6 cellular contexts compared by ENCODE assay signal in genomic region chr16:668519-669171, GRCh38. TPM values are rescaled to one million over a fixed set of nuclear protein-coding genes. Genes with fewer than 3 reads are reported as not detected.
DNase-seq lines count a peak whose midpoint lies in the region; ATAC-seq and TF ChIP-seq lines count a peak whose summit lies in the region.

No MANE protein-coding gene starts in this region.

- TF ChIP-seq CTCF in WERI-Rb-1 (IDR thresholded peaks at IDR 0.05; ENCODE audit: low read depth, low read length) = no peak

- ATAC-seq in GM19395 (IDR thresholded peaks at IDR 0.05; ENCODE audit: unreplicated experiment) (peak; percentile 3), left lobe of liver (peak; percentile 3)

- peak overlapping the region; percentile 88 for H3K27ac ChIP-seq in WERI-Rb-1

- no peaks in the 10 kb centered on the region for H3K27me3 ChIP-seq in WERI-Rb-1 (ENCODE audit: insufficient read depth, low read depth, severe bottlenecking)

- peak; percentile 74 for DNase-seq in WERI-Rb-1
- DNase-seq in left lobe of liver (ENCODE audit: low spot score) = no peak
- no peak for DNase-seq in SIG-M5 treated with dmso at 0.1 percent for 504 hours (lab: John Stamatoyannopoulos, UW; ENCODE audit: unreplicated experiment)
- no peak for DNase-seq in NCI-H187 (lab: John Stamatoyannopoulos, UW)
- no peak for DNase-seq in iPS-NIHi11 (ENCODE audit: low spot score)

- peaks cover 63% of the 10 kb centered on the region for H3K36me3 ChIP-seq in WERI-Rb-1

- peak overlapping the region; percentile 84 for H3K4me3 ChIP-seq in WERI-Rb-1 (ENCODE audit: low read depth, low read length)

- no peaks in the 10 kb centered on the region for H3K9me3 ChIP-seq in WERI-Rb-1 (ENCODE audit: severe bottlenecking)

RNA-seq across cellular contexts. Expression of gene RHOT2, which starts 0.7 kb away (rescaled TPM):
- total RNA-seq in left lobe of liver = 57.9 TPM

RNA-seq across cellular contexts. Expression of gene RHBDL1, which starts 6.8 kb away (rescaled TPM):
- 1.1 TPM for total RNA-seq in left lobe of liver

RNA-seq across cellular contexts. Expression of gene STUB1, which starts 11.6 kb away (rescaled TPM):
- 56.2 TPM for total RNA-seq in left lobe of liver

RNA-seq across cellular contexts. Expression of gene JMJD8, which starts 15.5 kb away (rescaled TPM):
- total RNA-seq in left lobe of liver = 40.5 TPM

RNA-seq across cellular contexts. Expression of gene WDR90, which starts 19.5 kb away (rescaled TPM):
- total RNA-seq in left lobe of liver = 17.2 TPM
